10 cellular contexts compared by ENCODE assay signal in the genomic region with DNA sequence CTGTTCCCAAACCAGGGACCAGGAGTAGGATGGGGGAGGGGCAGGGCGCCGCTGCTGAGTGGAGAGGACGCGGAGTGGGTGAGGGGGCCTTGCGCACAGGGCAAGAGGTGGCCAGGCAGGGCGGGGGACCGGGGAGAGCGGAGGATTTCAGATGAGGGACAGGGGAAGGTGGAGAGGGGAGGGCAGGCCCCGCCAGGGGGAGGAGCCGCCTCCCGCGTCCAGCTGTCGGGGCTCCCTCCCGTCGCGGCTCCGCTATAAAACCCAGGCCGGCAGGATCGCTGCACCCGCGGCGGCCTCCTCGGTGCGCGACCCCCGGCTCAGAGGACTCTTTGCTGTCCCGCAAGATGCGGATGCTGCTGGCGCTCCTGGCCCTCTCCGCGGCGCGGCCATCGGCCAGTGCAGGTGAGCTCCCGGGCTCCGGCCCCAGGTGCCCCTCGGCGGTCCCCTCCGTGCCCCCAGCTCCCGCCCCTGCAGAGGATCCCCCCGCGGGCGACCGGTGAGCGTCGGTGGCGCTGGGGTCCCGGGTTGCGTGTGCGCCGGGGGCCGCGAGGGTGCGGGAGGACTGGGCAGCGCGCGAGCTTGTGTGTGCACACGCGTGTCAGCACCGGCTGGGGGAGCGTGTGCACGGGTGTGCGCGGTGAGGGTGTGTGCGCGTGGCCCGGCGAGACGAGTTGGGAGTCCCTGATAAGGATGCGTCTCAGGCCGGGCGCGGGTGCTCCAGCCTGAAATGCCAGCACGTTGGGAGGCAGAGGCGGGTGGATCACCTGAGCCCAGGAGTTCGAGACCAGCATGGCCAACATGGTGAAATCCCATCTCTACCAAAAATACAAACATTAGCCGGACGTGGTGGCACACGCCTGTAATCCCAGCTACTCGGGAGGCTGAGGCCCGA. TPM values are rescaled to one million over a fixed set of nuclear protein-coding genes. Genes with fewer than 3 reads are reported as not detected.
DNase-seq lines count a peak whose midpoint lies in the region; ATAC-seq and TF ChIP-seq lines count a peak whose summit lies in the region.
"Had no signal": no experiment of that assay in that cellular context is flagged by ENCODE, and none has a peak within 500 bp of the region (broad histone marks: within the 10 kb centered on the region; RNA-seq: fewer than 3 reads in every experiment).

A gene (plus strand): TSS at position 283 of the 892 bp plus-strand sequence. CDS start 62 bp downstream, at position 345.

- no peaks in the 10 kb centered on the region for H3K36me3 ChIP-seq in esophagus (ENCODE audit: control insufficient read depth in 2 of 2, insufficient read depth in 2 of 2, low read length in 1 of 2)
- no peaks in the 10 kb centered on the region for H3K36me3 ChIP-seq in neural cell (ENCODE audit: insufficient read depth, low read length)

- peaks cover 0 to 12% of the 10 kb centered on the region in 2 donors for H3K4me1 ChIP-seq in esophagus (ENCODE audit: control insufficient read depth in 2 of 2, insufficient read depth in 2 of 2, low read length in 1 of 2)

- H3K9ac ChIP-seq in neural cell (ENCODE audit: low read length) = no peak within 1 kb of the TSS

- WGBS in esophagus, 2 donors = 2 to 6% methylated on average over 71 to 81 of the region's 81 CpGs

- H3K4me2 ChIP-seq in neural cell (ENCODE audit: low read length) = no peak within 1 kb of the TSS

- H3K27ac ChIP-seq in esophagus (ENCODE audit: low read depth in 2 of 2, low read length in 1 of 2) (no peak within 1 kb of the TSS), neural cell (ENCODE audit: low read length) (no peak within 1 kb of the TSS)

- no peaks in the 10 kb centered on the region for H4K20me1 ChIP-seq in neural cell (ENCODE audit: insufficient read depth)

- TF ChIP-seq CTCF in neural cell (IDR thresholded peaks at IDR 0.05; ENCODE audit: poor library complexity, severe bottlenecking) = no peak

- no peaks in the 10 kb centered on the region for H3K9me2 ChIP-seq in neural cell (ENCODE audit: insufficient read depth, low read length)

- H3K4me3 ChIP-seq in esophagus (ENCODE audit: low read depth in 1 of 2, low read length in 2 of 2) (peak within 1 kb of the TSS; percentile 7 to 10), neural cell (ENCODE audit: low read length) (peak within 1 kb of the TSS; percentile 53)

- H3K79me2 ChIP-seq in neural cell (replicated peaks; ENCODE audit: insufficient read depth, low read length) = no peaks in the 10 kb centered on the region

- peaks cover 0 to 3% of the 10 kb centered on the region in 2 donors for H3K9me3 ChIP-seq in esophagus (ENCODE audit: control insufficient read depth in 2 of 2, insufficient read depth in 1 of 2, low read depth in 1 of 2, low read length in 1 of 2)
- H3K9me3 ChIP-seq in neural cell (ENCODE audit: low read length) = no peaks in the 10 kb centered on the region

- no peaks in the 10 kb centered on the region for H3F3A ChIP-seq in neural cell (ENCODE audit: insufficient read depth, low read length, poor library complexity, severe bottlenecking)

- no peak for TF ChIP-seq EP300 in neural cell (conservative IDR thresholded peaks at IDR 0.05; ENCODE audit: poor library complexity, severe bottlenecking)

- DNase-seq in D341Med (ENCODE audit: low spot score) (peak; percentile 81), NCI-H510A treated with DMSO at 0.1 percent for 48 hours (lab: John Stamatoyannopoulos, UW) (peak; percentile 36), C1 segment of cervical spinal cord (lab: John Stamatoyannopoulos, UW) (no peak), putamen (ENCODE audit: low spot score) (no peak), NCI-H2029 treated with DMSO at 0.1 percent for 48 hours (lab: John Stamatoyannopoulos, UW) (no peak)
- DNase-seq: activated effector memory CD4-positive, alpha-beta T cell treated with Interleukin-2 at 50 U/mL for 16 hours; NCI-H1694 had no signal

- H3K27me3 ChIP-seq in esophagus (ENCODE audit: control insufficient read depth in 1 of 2, insufficient read depth in 2 of 2, low read length in 2 of 2) (peaks cover 11 to 18% of the 10 kb centered on the region in 2 donors), neural cell (ENCODE audit: insufficient read depth, low read depth, low read length) (peaks cover 35% of the 10 kb centered on the region)

- no peak within 1 kb of the TSS for H2AFZ ChIP-seq in neural cell (ENCODE audit: low read depth, low read length)

- no peak for TF ChIP-seq RAD21 in neural cell (conservative IDR thresholded peaks at IDR 0.05)

- no peak for ATAC-seq in HG03175 (IDR thresholded peaks at IDR 0.05; ENCODE audit: unreplicated experiment)

TF ChIP-seq in neural cell, 6 proteins besides CTCF, POLR2A, EP300 and RAD21:
- no peak for TF ChIP-seq MXI1 (conservative IDR thresholded peaks at IDR 0.05; ENCODE audit: poor library complexity, severe bottlenecking)
- no peak for TF ChIP-seq TAF1 (IDR thresholded peaks at IDR 0.05; ENCODE audit: low read depth)
- TF ChIP-seq, protein P1, sequence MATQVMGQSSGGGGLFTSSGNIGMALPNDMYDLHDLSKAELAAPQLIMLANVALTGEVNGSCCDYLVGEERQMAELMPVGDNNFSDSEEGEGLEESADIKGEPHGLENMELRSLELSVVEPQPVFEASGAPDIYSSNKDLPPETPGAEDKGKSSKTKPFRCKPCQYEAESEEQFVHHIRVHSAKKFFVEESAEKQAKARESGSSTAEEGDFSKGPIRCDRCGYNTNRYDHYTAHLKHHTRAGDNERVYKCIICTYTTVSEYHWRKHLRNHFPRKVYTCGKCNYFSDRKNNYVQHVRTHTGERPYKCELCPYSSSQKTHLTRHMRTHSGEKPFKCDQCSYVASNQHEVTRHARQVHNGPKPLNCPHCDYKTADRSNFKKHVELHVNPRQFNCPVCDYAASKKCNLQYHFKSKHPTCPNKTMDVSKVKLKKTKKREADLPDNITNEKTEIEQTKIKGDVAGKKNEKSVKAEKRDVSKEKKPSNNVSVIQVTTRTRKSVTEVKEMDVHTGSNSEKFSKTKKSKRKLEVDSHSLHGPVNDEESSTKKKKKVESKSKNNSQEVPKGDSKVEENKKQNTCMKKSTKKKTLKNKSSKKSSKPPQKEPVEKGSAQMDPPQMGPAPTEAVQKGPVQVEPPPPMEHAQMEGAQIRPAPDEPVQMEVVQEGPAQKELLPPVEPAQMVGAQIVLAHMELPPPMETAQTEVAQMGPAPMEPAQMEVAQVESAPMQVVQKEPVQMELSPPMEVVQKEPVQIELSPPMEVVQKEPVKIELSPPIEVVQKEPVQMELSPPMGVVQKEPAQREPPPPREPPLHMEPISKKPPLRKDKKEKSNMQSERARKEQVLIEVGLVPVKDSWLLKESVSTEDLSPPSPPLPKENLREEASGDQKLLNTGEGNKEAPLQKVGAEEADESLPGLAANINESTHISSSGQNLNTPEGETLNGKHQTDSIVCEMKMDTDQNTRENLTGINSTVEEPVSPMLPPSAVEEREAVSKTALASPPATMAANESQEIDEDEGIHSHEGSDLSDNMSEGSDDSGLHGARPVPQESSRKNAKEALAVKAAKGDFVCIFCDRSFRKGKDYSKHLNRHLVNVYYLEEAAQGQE (IDR thresholded peaks at IDR 0.05; ENCODE audit: borderline replicate concordance) = no peak
- no peak for TF ChIP-seq EZH2 (IDR thresholded peaks at IDR 0.05; ENCODE audit: borderline replicate concordance, insufficient read depth, low read length, poor library complexity, severe bottlenecking)
- TF ChIP-seq POLR2AphosphoS5 (IDR thresholded peaks at IDR 0.05) = no peak
- TF ChIP-seq SMC3 (conservative IDR thresholded peaks at IDR 0.05; ENCODE audit: poor library complexity) = no peak

RNA-seq across cellular contexts. Expression of the gene that starts here (rescaled TPM):
- polyA plus RNA-seq in esophagus (1 to 10 TPM in 1 of 2 donors, under 1 TPM in 1; 0.45 to 1.5 TPM), neural cell (not detected in 2 replicates)
- not detected in 2 replicates for polyA minus RNA-seq in neural cell

Comparison
In these comparisons a context has a peak if more than half of its experiments do, and no peak if none do; other contexts are left out.
1. DNase-seq: peak in D341Med (single experiment) and NCI-H510A treated with DMSO at 0.1 percent for 48 hours (single experiment); none in C1 segment of cervical spinal cord (0 of 14), putamen (single experiment) and NCI-H2029 treated with DMSO at 0.1 percent for 48 hours (single experiment).